Comparison of ENCODE assay signal across 8 cellular contexts in the genomic region with DNA sequence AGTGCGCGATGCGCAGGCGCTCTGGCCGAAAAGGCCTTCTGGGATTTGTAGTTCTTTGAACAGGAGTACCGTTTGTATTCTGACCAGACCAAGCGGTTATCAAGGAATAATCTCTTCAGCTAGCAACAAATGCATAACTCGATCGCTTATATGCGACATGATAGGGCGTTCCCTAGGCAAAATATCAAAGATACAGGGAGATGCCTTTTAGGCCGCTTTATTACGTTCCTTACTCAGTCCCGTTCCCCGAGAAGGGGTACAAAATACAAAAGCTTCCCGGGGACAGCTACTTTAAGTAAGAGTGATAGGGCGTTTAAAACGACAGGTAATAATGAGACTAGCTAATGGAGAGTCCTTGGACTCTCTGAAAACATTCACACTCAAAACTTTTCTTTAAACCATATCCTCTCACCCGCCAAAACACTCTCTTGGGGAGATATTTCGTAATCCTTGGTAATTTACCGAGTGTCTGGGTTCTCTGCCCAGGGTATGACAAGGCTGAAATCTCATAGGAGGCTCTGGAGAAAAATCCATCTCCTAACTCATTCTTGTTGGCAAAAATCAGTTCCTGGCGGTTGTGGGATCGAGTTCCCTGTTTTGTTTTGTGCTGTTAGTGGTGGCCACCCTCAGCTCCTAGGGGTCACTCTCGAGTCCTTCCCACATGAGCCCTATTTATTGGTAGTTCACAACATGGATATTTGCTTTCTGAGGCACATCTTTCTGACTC.
DNase-seq lines count a peak whose midpoint lies in the region; ATAC-seq and TF ChIP-seq lines count a peak whose summit lies in the region.

No MANE protein-coding gene starts in this region.

- H3K27ac Mint-ChIP-seq in stimulated activated effector memory CD8-positive, alpha-beta T cell treated with anti-CD3 and anti-CD28 coated beads, Interleukin-12 subunit alpha, Interleukin-12 subunit beta, amount 100 ng/mL, for 72 hours, result peak overlapping the region; percentile 97

- H3K4me3 ChIP-seq in HL-60 (replicated peaks; ENCODE audit: insufficient read depth, low read length) (peak overlapping the region; percentile 81), choroid plexus epithelial cell (ENCODE audit: low read depth, low read length) (peak overlapping the region; percentile 78)

- no peaks in the 10 kb centered on the region for H3K9me3 Mint-ChIP-seq in stimulated activated effector memory CD8-positive, alpha-beta T cell treated with anti-CD3 and anti-CD28 coated beads, Interleukin-12 subunit alpha, Interleukin-12 subunit beta, amount 100 ng/mL, for 72 hours

- DNase-seq in DMS 273 treated with DMSO at 0.1 percent for 48 hours (lab: John Stamatoyannopoulos, UW), result peak; percentile 93
- peak in 1 of 2 experiments; percentile 1 for DNase-seq in HL-60 (ENCODE audit: low read depth in 1 of 2, low spot score in 1 of 2)
- DNase-seq in RPMI8226, result peak; percentile 32
- peak; percentile 97 for DNase-seq in choroid plexus epithelial cell (ENCODE audit: low read depth)
- peak; percentile 97 for DNase-seq in kidney glomerular epithelial cell (lab: John Stamatoyannopoulos, UW)
- no peak for DNase-seq in stimulated activated effector memory CD8-positive, alpha-beta T cell treated with anti-CD3 and anti-CD28 coated beads, Interleukin-12 subunit alpha, Interleukin-12 subunit beta, amount 100 ng/mL, for 72 hours (ENCODE audit: low spot score in 2 of 2)
- DNase-seq in NCI-H82 treated with DMSO at 0.1 percent for 48 hours (lab: John Stamatoyannopoulos, UW; ENCODE audit: unreplicated experiment), result no peak

- peaks cover 43% of the 10 kb centered on the region for H3K36me3 Mint-ChIP-seq in stimulated activated effector memory CD8-positive, alpha-beta T cell treated with anti-CD3 and anti-CD28 coated beads, Interleukin-12 subunit alpha, Interleukin-12 subunit beta, amount 100 ng/mL, for 72 hours

- peak overlapping the region; percentile 94 for H3K4me3 Mint-ChIP-seq in stimulated activated effector memory CD8-positive, alpha-beta T cell treated with anti-CD3 and anti-CD28 coated beads, Interleukin-12 subunit alpha, Interleukin-12 subunit beta, amount 100 ng/mL, for 72 hours

- TF ChIP-seq CTCF in HL-60 (IDR thresholded peaks at IDR 0.05; ENCODE audit: insufficient read depth, low read length) (no peak), choroid plexus epithelial cell (conservative IDR thresholded peaks at IDR 0.05; ENCODE audit: low read depth, low read length) (peak; percentile 48)

- H3K27ac ChIP-seq in HL-60 (replicated peaks), result peak overlapping the region; percentile 85

- no peaks in the 10 kb centered on the region for H3K27me3 ChIP-seq in HL-60 (ENCODE audit: insufficient read depth, poor library complexity, severe bottlenecking)

- ATAC-seq in GM19455 (IDR thresholded peaks at IDR 0.05; ENCODE audit: unreplicated experiment), result peak; percentile 32
- ATAC-seq in stimulated activated effector memory CD8-positive, alpha-beta T cell treated with anti-CD3 and anti-CD28 coated beads, Interleukin-12 subunit alpha, Interleukin-12 subunit beta, amount 100 ng/mL, for 72 hours, result no peak

- H3K4me1 Mint-ChIP-seq in stimulated activated effector memory CD8-positive, alpha-beta T cell treated with anti-CD3 and anti-CD28 coated beads, Interleukin-12 subunit alpha, Interleukin-12 subunit beta, amount 100 ng/mL, for 72 hours, result peaks cover 36% of the 10 kb centered on the region

Comparison
In these comparisons a context has a peak if more than half of its experiments do, and no peak if none do; other contexts are left out.
1. DNase-seq: peak in DMS 273 treated with DMSO at 0.1 percent for 48 hours (single experiment), RPMI8226 (single experiment), choroid plexus epithelial cell (single experiment) and kidney glomerular epithelial cell (single experiment); none in stimulated activated effector memory CD8-positive, alpha-beta T cell treated with anti-CD3 and anti-CD28 coated beads, Interleukin-12 subunit alpha, Interleukin-12 subunit beta, amount 100 ng/mL, for 72 hours (0 of 2) and NCI-H82 treated with DMSO at 0.1 percent for 48 hours (single experiment).